In genomic region chr17:51029142-51029541, GRCh38 we compare ENCODE assay signal across 8 cellular contexts.
DNase-seq lines count a peak whose midpoint lies in the region; ATAC-seq and TF ChIP-seq lines count a peak whose summit lies in the region.

No MANE protein-coding gene starts in this region.

- H3K36me3 ChIP-seq in liver (ENCODE audit: control insufficient read depth in 4 of 4, insufficient read depth in 3 of 4, low read depth in 1 of 4, low read length in 3 of 4), result peaks cover 0 to 1% (median 0%) of the 10 kb centered on the region in 4 donors
- H3K36me3 ChIP-seq in tibial nerve, result peaks cover 0 to 11% (median 0%) of the 10 kb centered on the region in 3 donors

- no peak for TF ChIP-seq CTCF in activated CD8-positive, alpha-beta T cell treated with anti-CD3 and anti-CD28 coated beads for 36 hours (IDR thresholded peaks at IDR 0.05)
- TF ChIP-seq CTCF in liver (IDR thresholded peaks at IDR 0.05; ENCODE audit: low read depth, low read length, missing input control) (no peak), tibial nerve (IDR thresholded peaks at IDR 0.05) (no peak), foreskin fibroblast (IDR thresholded peaks at IDR 0.05; ENCODE audit: low read depth, low read length) (no peak)

- H3K9me3 Mint-ChIP-seq in activated T-cell treated with anti-CD3 and anti-CD28 coated beads, Interleukin-2, amount 50 U/mL, for 72 hours, result no peaks in the 10 kb centered on the region
- no peaks in the 10 kb centered on the region for H3K9me3 Mint-ChIP-seq in activated CD8-positive, alpha-beta T cell treated with anti-CD3 and anti-CD28 coated beads for 36 hours

- no peaks in the 10 kb centered on the region for H3K27me3 ChIP-seq in liver (ENCODE audit: control insufficient read depth in 4 of 4, insufficient read depth in 4 of 4, low read length in 3 of 4)
- no peaks in the 10 kb centered on the region for H3K27me3 ChIP-seq in tibial nerve

- H3K9me3 ChIP-seq in liver (ENCODE audit: control insufficient read depth in 4 of 4, low read length in 3 of 4) (no peaks in the 10 kb centered on the region), tibial nerve (no peaks in the 10 kb centered on the region)

- WGBS in liver, result 95% methylated on average over 1 of the region's 1 CpG
- WGBS in tibial nerve, 2 donors, result 75 to 82% methylated on average over 1 of the region's 1 CpG

- H3K9ac ChIP-seq in liver (ENCODE audit: low read depth in 1 of 2, low read length in 2 of 2), result no peak overlapping the region

- peak overlapping the region; percentile 94 for H3K27ac Mint-ChIP-seq in activated T-cell treated with anti-CD3 and anti-CD28 coated beads, Interleukin-2, amount 50 U/mL, for 72 hours
- H3K27ac Mint-ChIP-seq in activated CD8-positive, alpha-beta T cell treated with anti-CD3 and anti-CD28 coated beads for 36 hours, result peak overlapping the region; percentile 84

- POLR2A ChIA-PET in activated CD8-positive, alpha-beta T cell treated with anti-CD3 and anti-CD28 coated beads for 36 hours (lab: Charles Lee), result no interaction called here

- no peak for TF ChIP-seq RAD21 in liver (IDR thresholded peaks at IDR 0.05)

- no peak for DNase-seq in activated T-cell treated with anti-CD3 and anti-CD28 coated beads, Interleukin-2, amount 50 U/mL, for 72 hours
- DNase-seq in activated T-cell treated with anti-CD3 and anti-CD28 coated beads for 4 hours (no peak), tibial nerve (ENCODE audit: low spot score in 2 of 2) (no peak), NCI-H69 (lab: John Stamatoyannopoulos, UW) (no peak), foreskin fibroblast (no peak), NCI-H2029 (lab: John Stamatoyannopoulos, UW) (no peak)
- DNase-seq in activated CD8-positive, alpha-beta T cell treated with anti-CD3 and anti-CD28 coated beads for 36 hours, result no peak

- peak overlapping the region; percentile 51 to 72 for H3K27ac ChIP-seq in liver (ENCODE audit: low read depth in 1 of 2, low read length in 2 of 2)
- H3K27ac ChIP-seq in tibial nerve, result peak overlapping the region in 3 of 4 donors; percentile 61 to 75 (median 69)

- TF ChIP-seq POLR2A in tibial nerve (IDR thresholded peaks at IDR 0.05), result no peak

- peak overlapping the region; percentile 43 to 71 for H3K4me3 Mint-ChIP-seq in activated T-cell treated with anti-CD3 and anti-CD28 coated beads, Interleukin-2, amount 50 U/mL, for 72 hours
- H3K4me3 Mint-ChIP-seq in activated CD8-positive, alpha-beta T cell treated with anti-CD3 and anti-CD28 coated beads for 36 hours, result peak overlapping the region; percentile 16

- TF ChIP-seq EP300 in tibial nerve (IDR thresholded peaks at IDR 0.05), result no peak

- intact Hi-C loops in activated CD8-positive, alpha-beta T cell treated with anti-CD3 and anti-CD28 coated beads for 36 hours (cut with micrococcal nuclease), result no loop called here

- peaks cover 24% of the 10 kb centered on the region for H3K4me1 Mint-ChIP-seq in activated T-cell treated with anti-CD3 and anti-CD28 coated beads, Interleukin-2, amount 50 U/mL, for 72 hours (ENCODE audit: low read depth)
- H3K4me1 Mint-ChIP-seq in activated CD8-positive, alpha-beta T cell treated with anti-CD3 and anti-CD28 coated beads for 36 hours (ENCODE audit: low read depth), result peaks cover 25% of the 10 kb centered on the region

- ATAC-seq in activated T-cell treated with anti-CD3 and anti-CD28 coated beads, Interleukin-2, amount 50 U/mL, for 72 hours (replicated peaks in 1 of 2), result no peak
- ATAC-seq in activated CD8-positive, alpha-beta T cell treated with anti-CD3 and anti-CD28 coated beads for 36 hours, result no peak

- CTCF ChIA-PET in activated CD8-positive, alpha-beta T cell treated with anti-CD3 and anti-CD28 coated beads for 36 hours (lab: Charles Lee), result no interaction called here

- peaks cover 0 to 17% (median 5%) of the 10 kb centered on the region in 4 donors for H3K4me1 ChIP-seq in liver (ENCODE audit: control insufficient read depth in 4 of 4, insufficient read depth in 4 of 4, low read length in 3 of 4)
- H3K4me1 ChIP-seq in tibial nerve, result peaks cover 0 to 21% (median 3%) of the 10 kb centered on the region in 4 donors

- H3K27me3 Mint-ChIP-seq in activated T-cell treated with anti-CD3 and anti-CD28 coated beads, Interleukin-2, amount 50 U/mL, for 72 hours (ENCODE audit: low read depth), result no peaks in the 10 kb centered on the region
- no peaks in the 10 kb centered on the region for H3K27me3 Mint-ChIP-seq in activated CD8-positive, alpha-beta T cell treated with anti-CD3 and anti-CD28 coated beads for 36 hours

- peaks cover 0 to 4% of the 10 kb centered on the region in 2 donors for H3K36me3 Mint-ChIP-seq in activated T-cell treated with anti-CD3 and anti-CD28 coated beads, Interleukin-2, amount 50 U/mL, for 72 hours (ENCODE audit: insufficient read depth in 2 of 2)
- H3K36me3 Mint-ChIP-seq in activated CD8-positive, alpha-beta T cell treated with anti-CD3 and anti-CD28 coated beads for 36 hours (ENCODE audit: low read depth), result peaks cover 18% of the 10 kb centered on the region

- H3K4me3 ChIP-seq in liver (ENCODE audit: low read depth in 1 of 3, low read length in 3 of 3) (no peak overlapping the region), tibial nerve (no peak overlapping the region), foreskin fibroblast (ENCODE audit: low read depth in 1 of 2, low read length in 2 of 2) (no peak overlapping the region)

TF ChIP-seq in liver, 16 proteins besides CTCF, POLR2A, EP300 and RAD21:
- TF ChIP-seq JUND (IDR thresholded peaks at IDR 0.05), result no peak
- TF ChIP-seq MAX (IDR thresholded peaks at IDR 0.05), result no peak
